Comparison of ENCODE assay signal across 8 cellular contexts in genomic region chr2:38274286-38275276, GRCh38.
DNase-seq lines count a peak whose midpoint lies in the region; ATAC-seq, FAIRE-seq and TF ChIP-seq lines count a peak whose summit lies in the region.

No MANE protein-coding gene starts in this region.

- ATAC-seq in GM18870 (IDR thresholded peaks at IDR 0.05; ENCODE audit: unreplicated experiment), result no peak
- no peak for ATAC-seq in activated CD8-positive, alpha-beta memory T cell treated with anti-CD3 and anti-CD28 coated beads, Interleukin-2, amount 10 ng/mL, durations not matched to agents 7 days and 5 days

- WGBS in esophagus muscularis mucosa, result 59% methylated on average over 7 of the region's 7 CpGs

- H3K4me1 Mint-ChIP-seq in nephron, result peaks cover 24% of the 10 kb centered on the region
- H3K4me1 Mint-ChIP-seq in activated CD8-positive, alpha-beta memory T cell treated with anti-CD3 and anti-CD28 coated beads, Interleukin-2, amount 10 ng/mL, durations not matched to agents 7 days and 5 days, result peaks cover 5% of the 10 kb centered on the region

- H3K27me3 Mint-ChIP-seq in nephron (ENCODE audit: low read depth), result no peaks in the 10 kb centered on the region
- peaks cover 2% of the 10 kb centered on the region for H3K27me3 Mint-ChIP-seq in activated CD8-positive, alpha-beta memory T cell treated with anti-CD3 and anti-CD28 coated beads, Interleukin-2, amount 10 ng/mL, durations not matched to agents 7 days and 5 days

- peaks cover 13% of the 10 kb centered on the region for H3K9me3 Mint-ChIP-seq in nephron
- no peaks in the 10 kb centered on the region for H3K9me3 Mint-ChIP-seq in activated CD8-positive, alpha-beta memory T cell treated with anti-CD3 and anti-CD28 coated beads, Interleukin-2, amount 10 ng/mL, durations not matched to agents 7 days and 5 days (ENCODE audit: low read depth)

- TF ChIP-seq POLR2A in GM12892 (IDR thresholded peaks at IDR 0.05; ENCODE audit: low read depth, low read length) (no peak), esophagus muscularis mucosa (IDR thresholded peaks at IDR 0.05; ENCODE audit: low read depth) (no peak)

- intact Hi-C loops in esophagus muscularis mucosa (cut with DNase I), result loop anchor here (2.0 to 10.0 kb wide), 3 partner anchors 292 to 877 kb away; no protein-coding TSS in a partner anchor

- no peak overlapping the region for H3K4me3 Mint-ChIP-seq in nephron
- H3K4me3 Mint-ChIP-seq in activated CD8-positive, alpha-beta memory T cell treated with anti-CD3 and anti-CD28 coated beads, Interleukin-2, amount 10 ng/mL, durations not matched to agents 7 days and 5 days, result no peak overlapping the region

- no peak overlapping the region for H3K27ac ChIP-seq in esophagus muscularis mucosa (replicated peaks in 1 of 4)

- CTCF ChIA-PET in activated CD8-positive, alpha-beta memory T cell treated with anti-CD3 and anti-CD28 coated beads, Interleukin-2, amount 10 ng/mL, durations not matched to agents 7 days and 5 days (lab: Charles Lee), result interaction anchor here (0.5 to 1.5 kb wide), 29 partner anchors 12 to 1583 kb away, joined by 3 to 10 read pairs (median 4); partner anchors contain the start of gene CYP1B1

- no peaks in the 10 kb centered on the region for H3K27me3 ChIP-seq in esophagus muscularis mucosa

- no peaks in the 10 kb centered on the region for H3K36me3 ChIP-seq in esophagus muscularis mucosa

- DNase-seq in Ammon's horn (ENCODE audit: low spot score), result peak; percentile 77
- peak; percentile 13 for DNase-seq in GM12892 (ENCODE audit: insufficient read length)
- DNase-seq in NCI-H187 treated with DMSO at 0.1 percent for 48 hours (lab: John Stamatoyannopoulos, UW), result peak; percentile 66
- DNase-seq in SW480 (ENCODE audit: low spot score), result peak; percentile 84
- no peak for DNase-seq in esophagus muscularis mucosa (ENCODE audit: extremely low spot score)
- no peak for DNase-seq in activated CD8-positive, alpha-beta memory T cell treated with anti-CD3 and anti-CD28 coated beads, Interleukin-2, amount 10 ng/mL, durations not matched to agents 7 days and 5 days

- no peak for TF ChIP-seq EP300 in esophagus muscularis mucosa (IDR thresholded peaks at IDR 0.05)

- peak; percentile 97 for FAIRE-seq in GM12892 (lab: Jason Lieb, UNC)

- H3K4me3 ChIP-seq in esophagus muscularis mucosa, result no peak overlapping the region

- H3K4me1 ChIP-seq in esophagus muscularis mucosa, result peaks cover 0 to 4% (median 0%) of the 10 kb centered on the region in 4 donors

- peaks cover 6% of the 10 kb centered on the region for H3K36me3 Mint-ChIP-seq in nephron (ENCODE audit: low read depth)
- H3K36me3 Mint-ChIP-seq in activated CD8-positive, alpha-beta memory T cell treated with anti-CD3 and anti-CD28 coated beads, Interleukin-2, amount 10 ng/mL, durations not matched to agents 7 days and 5 days, result no peaks in the 10 kb centered on the region

- peak overlapping the region; percentile 54 to 88 (median 67) for H3K27ac Mint-ChIP-seq in nephron
- no peak overlapping the region for H3K27ac Mint-ChIP-seq in activated CD8-positive, alpha-beta memory T cell treated with anti-CD3 and anti-CD28 coated beads, Interleukin-2, amount 10 ng/mL, durations not matched to agents 7 days and 5 days

- TF ChIP-seq CTCF in esophagus muscularis mucosa (IDR thresholded peaks at IDR 0.05) (peak; percentile 66 to 73 (median 70)), nephron (IDR thresholded peaks at IDR 0.05; ENCODE audit: unreplicated experiment in 3 of 3) (peak; percentile 73 to 82 (median 74))

- H3K9me3 ChIP-seq in esophagus muscularis mucosa, result no peaks in the 10 kb centered on the region

Comparison
In these comparisons a context has a peak if more than half of its experiments do, and no peak if none do; other contexts are left out.
1. DNase-seq: peak in Ammon's horn (single experiment), GM12892 (single experiment), NCI-H187 treated with DMSO at 0.1 percent for 48 hours (single experiment) and SW480 (single experiment); none in esophagus muscularis mucosa (single experiment) and activated CD8-positive, alpha-beta memory T cell treated with anti-CD3 and anti-CD28 coated beads, Interleukin-2, amount 10 ng/mL, durations not matched to agents 7 days and 5 days (single experiment).